In genomic region chr17:21177854-21178600, GRCh38 we compare ENCODE assay signal across 15 cellular contexts.
"Had no signal": no experiment of that assay in that cellular context is flagged by ENCODE, and none has a peak within 500 bp of the region (broad histone marks: within the 10 kb centered on the region; RNA-seq: fewer than 3 reads in every experiment).

No MANE protein-coding gene starts in this region.

- H3K9me3 Mint-ChIP-seq: activated T-cell treated with anti-CD3 and anti-CD28 coated beads, Interleukin-2, amount 50 U/mL, for 72 hours; effector memory CD8-positive, alpha-beta T cell; naive B cell had no signal

- H3K27me3 Mint-ChIP-seq: effector memory CD8-positive, alpha-beta T cell; naive B cell had no signal

- H3K9me3 ChIP-seq: neutrophil had no signal

- H3K4me3 Mint-ChIP-seq: activated T-cell treated with anti-CD3 and anti-CD28 coated beads, Interleukin-2, amount 50 U/mL, for 72 hours; effector memory CD8-positive, alpha-beta T cell; naive B cell had no signal

- H3K4me1 Mint-ChIP-seq: naive B cell had no signal

- DNase-seq: activated CD4-positive, alpha-beta T cell treated with anti-CD3 and anti-CD28 coated beads, Interleukin-2, amount 50 U/mL, for 1 hour; activated CD4-positive, CD25-positive, alpha-beta regulatory T cell; activated naive CD4-positive, alpha-beta T cell treated with Interleukin-2 at 50 U/mL for 16 hours; activated T-cell treated with anti-CD3 and anti-CD28 coated beads, Interleukin-2, amount 50 U/mL, for 72 hours; caudate nucleus; effector memory CD8-positive, alpha-beta T cell; kidney glomerular epithelial cell; midbrain; naive B cell; retina; small intestine; T-helper 2 cell; trophoblast cell had no signal

- H3K27me3 ChIP-seq: hepatocyte, neutrophil had no signal

- H3K27ac ChIP-seq: hepatocyte, neutrophil had no signal

- ATAC-seq: activated T-cell treated with anti-CD3 and anti-CD28 coated beads, Interleukin-2, amount 50 U/mL, for 72 hours; effector memory CD8-positive, alpha-beta T cell had no signal

- H3K4me3 ChIP-seq: hepatocyte had no signal

- H3K27ac Mint-ChIP-seq: activated T-cell treated with anti-CD3 and anti-CD28 coated beads, Interleukin-2, amount 50 U/mL, for 72 hours; effector memory CD8-positive, alpha-beta T cell had no signal
